In genomic region chr11:128341767-128342318, GRCh38 we compare ENCODE assay signal across 13 cellular contexts.
A peak's percentile ranks its signal among the peaks of the same experiment; 100 is the strongest.
DNase-seq lines count a peak whose midpoint lies in the region; ATAC-seq and TF ChIP-seq lines count a peak whose summit lies in the region.
"Had no signal": no experiment of that assay in that cellular context is flagged by ENCODE, and none has a peak within 500 bp of the region (broad histone marks: within the 10 kb centered on the region; RNA-seq: fewer than 3 reads in every experiment).

No MANE protein-coding gene starts in this region.

- H3K4me1 Mint-ChIP-seq in nephron progenitor cell (peaks cover 31% of the 10 kb centered on the region), type B pancreatic cell (ENCODE audit: unreplicated experiment) (peaks cover 23% of the 10 kb centered on the region)

- no peak for DNase-seq in colonic mucosa
- DNase-seq in nephron progenitor cell: no peak
- DNase-seq in type B pancreatic cell (ENCODE audit: extremely low spot score, unreplicated experiment): no peak
- DNase-seq in NCI-H1417 treated with DMSO at 0.1 percent for 48 hours (lab: John Stamatoyannopoulos, UW): no peak
- DNase-seq: Karpas-422, RPMI8226, testis, WERI-Rb-1 had no signal

- H3K4me3 Mint-ChIP-seq in nephron progenitor cell (no peak overlapping the region), type B pancreatic cell (no peak overlapping the region)

- H3K4me1 ChIP-seq in BLaER1 treated with 17β-estradiol and CSF1 and Interleukin-3, amounts not matched to agents 10 nM and 100 nM: peaks cover 32 to 39% (median 36%) of the 10 kb centered on the region in 10 experiments
- H3K4me1 ChIP-seq in KMS-11 (ENCODE audit: low read depth, poor library complexity, severe bottlenecking): peaks cover 50% of the 10 kb centered on the region
- H3K4me1 ChIP-seq in colonic mucosa: no peaks in the 10 kb centered on the region
- H3K4me1 ChIP-seq: testis had no signal

- H3K27ac ChIP-seq in BLaER1 treated with 17β-estradiol and CSF1 and Interleukin-3, amounts not matched to agents 10 nM and 100 nM: peak overlapping the region in 10 of 11 experiments; percentile 49 to 85 (median 68); a peak in 20 of 22 replicates
- H3K27ac ChIP-seq in KMS-11 (peak overlapping the region; percentile 79), colonic mucosa (peak overlapping the region; percentile 62)
- H3K27ac ChIP-seq: neutrophil, testis, WERI-Rb-1 had no signal

- H3K9me3 ChIP-seq in BLaER1 treated with 17β-estradiol and CSF1 and Interleukin-3, amounts not matched to agents 10 nM and 100 nM (replicated peaks in 1 of 11): no peaks in the 10 kb centered on the region
- no peaks in the 10 kb centered on the region for H3K9me3 ChIP-seq in colonic mucosa
- H3K9me3 ChIP-seq: neutrophil, testis had no signal

- ATAC-seq in HG03469 (IDR thresholded peaks at IDR 0.05; ENCODE audit: unreplicated experiment) (no peak), HG03139 (IDR thresholded peaks at IDR 0.05; ENCODE audit: unreplicated experiment) (no peak)

- no peak overlapping the region for H3K4me3 ChIP-seq in BLaER1 treated with 17β-estradiol and CSF1 and Interleukin-3, amounts not matched to agents 10 nM and 100 nM
- H3K4me3 ChIP-seq in KMS-11 (IDR thresholded peaks at IDR 0.05; ENCODE audit: insufficient read depth, low read depth, low read length): no peak overlapping the region
- H3K4me3 ChIP-seq in colonic mucosa: no peak overlapping the region
- H3K4me3 ChIP-seq: testis had no signal

- H3K36me3 ChIP-seq in BLaER1 treated with 17β-estradiol and CSF1 and Interleukin-3, amounts not matched to agents 10 nM and 100 nM: no peaks in the 10 kb centered on the region
- H3K36me3 ChIP-seq in KMS-11 (ENCODE audit: insufficient read depth) (no peaks in the 10 kb centered on the region), colonic mucosa (no peaks in the 10 kb centered on the region)
- H3K36me3 ChIP-seq: neutrophil, WERI-Rb-1 had no signal

- H3K9me3 Mint-ChIP-seq in nephron progenitor cell: no peaks in the 10 kb centered on the region
- no peaks in the 10 kb centered on the region for H3K9me3 Mint-ChIP-seq in type B pancreatic cell

- peaks cover 4% of the 10 kb centered on the region for H3K27me3 Mint-ChIP-seq in nephron progenitor cell (ENCODE audit: low read depth, poor library complexity)
- peaks cover 10% of the 10 kb centered on the region for H3K27me3 Mint-ChIP-seq in type B pancreatic cell

- H3K4me2 ChIP-seq in BLaER1 treated with 17β-estradiol and CSF1 and Interleukin-3, amounts not matched to agents 10 nM and 100 nM: peak overlapping the region; percentile 59 to 86 (median 74)
- 0 out of 2 replicates have a peak overlapping the region, but pooled peaks have one; percentile 30 for H3K4me2 ChIP-seq in KMS-11

- intact Hi-C loops in colonic mucosa (cut with DNase I): no loop called here

- no peaks in the 10 kb centered on the region for H3K27me3 ChIP-seq in BLaER1 treated with 17β-estradiol and CSF1 and Interleukin-3, amounts not matched to agents 10 nM and 100 nM
- H3K27me3 ChIP-seq in KMS-11 (ENCODE audit: insufficient read depth, low read depth): no peaks in the 10 kb centered on the region
- H3K27me3 ChIP-seq in colonic mucosa: no peaks in the 10 kb centered on the region
- H3K27me3 ChIP-seq: neutrophil, testis had no signal

- no peaks in the 10 kb centered on the region for H3K79me2 ChIP-seq in KMS-11 (ENCODE audit: insufficient read depth, low read depth)

- H2AFZ ChIP-seq in KMS-11 (ENCODE audit: low read depth): peak overlapping the region; percentile 16; the same call in 1 of the 2 replicates

- H3K27ac Mint-ChIP-seq in nephron progenitor cell (peak overlapping the region; percentile 40), type B pancreatic cell (no peak overlapping the region)

- no peak for TF ChIP-seq CTCF in KMS-11 (conservative IDR thresholded peaks at IDR 0.05; ENCODE audit: low read depth, low read length)
- TF ChIP-seq CTCF in colonic mucosa (IDR thresholded peaks at IDR 0.05): no peak
- no peak for TF ChIP-seq CTCF in nephron progenitor cell (IDR thresholded peaks at IDR 0.05)
- no peak for TF ChIP-seq CTCF in type B pancreatic cell (conservative IDR thresholded peaks at IDR 0.05)

- no peaks in the 10 kb centered on the region for H4K20me1 ChIP-seq in BLaER1 treated with 17β-estradiol and CSF1 and Interleukin-3, amounts not matched to agents 10 nM and 100 nM
- no peaks in the 10 kb centered on the region for H4K20me1 ChIP-seq in KMS-11 (ENCODE audit: insufficient read depth)

- H3K36me3 Mint-ChIP-seq in nephron progenitor cell (ENCODE audit: low read depth) (no peaks in the 10 kb centered on the region), type B pancreatic cell (no peaks in the 10 kb centered on the region)

- H3K9ac ChIP-seq in BLaER1 treated with 17β-estradiol and CSF1 and Interleukin-3, amounts not matched to agents 10 nM and 100 nM: peak overlapping the region in 8 of 11 experiments; percentile 10 to 67 (median 59); a peak in 14 of 22 replicates
- H3K9ac ChIP-seq in KMS-11 (no peak overlapping the region), colonic mucosa (ENCODE audit: low read depth in 2 of 2, low read length in 2 of 2) (no peak overlapping the region)

Comparison
In these comparisons a context has a peak if more than half of its experiments do, and no peak if none do; other contexts are left out.
1. H3K9ac ChIP-seq: peak in BLaER1 treated with 17β-estradiol and CSF1 and Interleukin-3, amounts not matched to agents 10 nM and 100 nM (8 of 11); none in KMS-11 (single experiment) and colonic mucosa (0 of 2).
2. Peak in every context shown above with its lines, with median percentiles within 50 percentile points of each other: H3K27ac ChIP-seq.